Comparison of ENCODE assay signal across 32 cellular contexts in the genomic region with DNA sequence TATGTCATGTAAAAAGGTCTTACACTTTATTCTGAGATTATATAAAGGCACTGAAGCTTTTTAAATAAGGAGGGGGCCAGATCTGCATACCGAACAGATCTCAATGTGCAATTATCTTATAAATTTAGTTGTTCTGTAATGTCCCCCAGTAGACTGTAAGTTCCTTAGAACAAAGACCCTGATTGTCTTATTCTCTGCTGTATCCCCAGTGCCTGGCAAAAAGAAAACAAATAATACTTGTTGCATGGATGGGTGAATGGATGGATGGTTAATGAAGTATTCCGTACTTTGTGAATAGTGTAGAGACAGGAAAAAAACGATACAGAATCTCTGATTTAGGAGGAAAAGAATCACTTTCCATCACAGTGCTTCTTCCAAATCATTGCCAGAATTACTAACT.
"Had no signal": no experiment of that assay in that cellular context is flagged by ENCODE, and none has a peak within 500 bp of the region (broad histone marks: within the 10 kb centered on the region; RNA-seq: fewer than 3 reads in every experiment).

No MANE protein-coding gene starts in this region.

- H3K27me3 ChIP-seq: adrenal gland, MG63, SJSA1 had no signal

- FAIRE-seq: bronchial epithelial cell had no signal

- H3K4me3 Mint-ChIP-seq: activated B cell treated with CpG ODN at 0.5 μM for 24 hours; activated CD4-positive, alpha-beta memory T cell treated with anti-CD3 and anti-CD28 coated beads for 36 hours; activated naive CD4-positive, alpha-beta T cell treated with anti-CD3 and anti-CD28 coated beads for 36 hours; activated T-cell treated with anti-CD3 and anti-CD28 coated beads, Interleukin-2, amount 50 U/mL, for 4 hours; activated T-helper 1 cell treated with anti-CD3 and anti-CD28 coated beads, Interleukin-12 subunit alpha, Interleukin-12 subunit beta, Interleukin-2, Interleukin-4 antibody, amounts not matched to agents 30 ng/mL and 10 ng/mL and 1 ng/mL, durations not matched to agents 14 hours and 24 hours and 36 hours; brain had no signal

- H3K4me3 ChIP-seq: adrenal gland, MG63, SJSA1 had no signal

- ATAC-seq: activated naive CD4-positive, alpha-beta T cell treated with anti-CD3 and anti-CD28 coated beads, Interleukin-2, amount 50 U/mL, for 72 hours; activated T-cell treated with anti-CD3 and anti-CD28 coated beads, Interleukin-2, amount 50 U/mL, for 4 hours; Panc1 had no signal

- H3K27me3 Mint-ChIP-seq: activated B cell treated with CpG ODN at 0.5 μM for 24 hours; activated CD4-positive, alpha-beta memory T cell treated with anti-CD3 and anti-CD28 coated beads for 36 hours; brain had no signal

- DNase-seq: activated B cell treated with CpG ODN at 0.5 μM for 24 hours; activated CD4-positive, alpha-beta memory T cell treated with anti-CD3 and anti-CD28 coated beads for 36 hours; activated CD4-positive, alpha-beta T cell treated with anti-CD3 and anti-CD28 coated beads for 4 hours; activated CD4-positive, alpha-beta T cell treated with anti-CD3 and anti-CD28 coated beads, Interleukin-2, amount 50 U/mL, for 1 hour; activated CD4-positive, CD25-positive, alpha-beta regulatory T cell treated with anti-CD3 and anti-CD28 coated beads, Interleukin-2, amount 50 U/mL, for 72 hours; activated CD8-positive, alpha-beta memory T cell treated with anti-CD3 and anti-CD28 coated beads, Interleukin-2, amount 50 U/mL, for 4 hours; activated gamma-delta T cell treated with Interleukin-2 at 50 U/mL for 16 hours; activated naive CD4-positive, alpha-beta T cell treated with anti-CD3 and anti-CD28 coated beads for 36 hours; activated T-cell treated with anti-CD3 and anti-CD28 coated beads for 4 hours; activated T-cell treated with anti-CD3 and anti-CD28 coated beads, Interleukin-2, amount 50 U/mL, for 4 hours; adrenal gland; caudate nucleus; Kasumi-1; KG1; MG63; NCI-H1092 treated with DMSO at 0.1 percent for 48 hours; NCI-H1417; NCI-H187 treated with DMSO at 0.1 percent for 48 hours; NCI-H345; NCI-H524 treated with DMSO at 0.1 percent for 48 hours; SHP77 treated with DMSO at 0.1 percent for 48 hours; SW 1271; T-helper 1 cell; T-helper 2 cell; T-helper 9 cell had no signal

- H3K27ac ChIP-seq: adrenal gland, SJSA1, VCaP had no signal

- H3K36me3 Mint-ChIP-seq: activated naive CD4-positive, alpha-beta T cell treated with anti-CD3 and anti-CD28 coated beads, Interleukin-2, amount 50 U/mL, for 72 hours had no signal

- H3K27ac Mint-ChIP-seq: activated B cell treated with CpG ODN at 0.5 μM for 24 hours; activated CD4-positive, alpha-beta memory T cell treated with anti-CD3 and anti-CD28 coated beads for 36 hours; activated naive CD4-positive, alpha-beta T cell treated with anti-CD3 and anti-CD28 coated beads for 36 hours; activated naive CD4-positive, alpha-beta T cell treated with anti-CD3 and anti-CD28 coated beads, Interleukin-2, amount 50 U/mL, for 72 hours; activated T-helper 1 cell treated with anti-CD3 and anti-CD28 coated beads, Interleukin-12 subunit alpha, Interleukin-12 subunit beta, Interleukin-2, Interleukin-4 antibody, amounts not matched to agents 30 ng/mL and 10 ng/mL and 1 ng/mL, durations not matched to agents 14 hours and 24 hours and 36 hours; brain had no signal

- H3K9me3 ChIP-seq: adrenal gland, MG63, SJSA1 had no signal

- H3K36me3 ChIP-seq: adrenal gland, MG63, SJSA1 had no signal

- H3K4me1 Mint-ChIP-seq: brain had no signal

- H3K4me1 ChIP-seq: adrenal gland, SJSA1 had no signal

- H3K9me3 Mint-ChIP-seq: activated B cell treated with CpG ODN at 0.5 μM for 24 hours; activated CD4-positive, alpha-beta memory T cell treated with anti-CD3 and anti-CD28 coated beads for 36 hours; activated naive CD4-positive, alpha-beta T cell treated with anti-CD3 and anti-CD28 coated beads for 36 hours; activated naive CD4-positive, alpha-beta T cell treated with anti-CD3 and anti-CD28 coated beads, Interleukin-2, amount 50 U/mL, for 72 hours; activated T-cell treated with anti-CD3 and anti-CD28 coated beads, Interleukin-2, amount 50 U/mL, for 4 hours; activated T-helper 1 cell treated with anti-CD3 and anti-CD28 coated beads, Interleukin-12 subunit alpha, Interleukin-12 subunit beta, Interleukin-2, Interleukin-4 antibody, amounts not matched to agents 30 ng/mL and 10 ng/mL and 1 ng/mL, durations not matched to agents 14 hours and 24 hours and 36 hours; brain had no signal
